In the genomic region with DNA sequence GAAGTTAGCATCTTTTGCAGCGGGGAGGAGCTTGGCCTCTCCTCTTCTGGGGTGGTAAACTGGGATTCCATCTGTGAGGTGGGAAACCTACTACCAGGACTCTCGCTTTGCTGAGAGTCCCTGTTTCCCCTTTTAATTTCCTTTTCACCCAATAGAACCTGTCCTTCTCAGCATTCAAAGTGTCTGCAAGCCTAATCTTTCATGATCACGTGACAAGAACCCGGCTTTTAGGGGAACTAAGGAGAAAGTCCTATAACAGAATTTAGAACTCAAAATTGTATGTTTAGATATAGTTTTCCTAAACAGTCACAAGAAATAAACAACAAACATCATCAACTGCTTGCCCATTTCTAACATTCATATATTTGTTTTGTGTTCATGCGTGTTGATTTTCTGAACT, we compare ENCODE assay signal across 29 cellular contexts.
"Had no signal": no experiment of that assay in that cellular context is flagged by ENCODE, and none has a peak within 500 bp of the region (broad histone marks: within the 10 kb centered on the region; RNA-seq: fewer than 3 reads in every experiment).

No MANE protein-coding gene starts in this region.

- H3K4me3 ChIP-seq: coronary artery, esophagus muscularis mucosa, gastrocnemius medialis, heart left ventricle had no signal

- H3K27me3 ChIP-seq: brain microvascular endothelial cell, esophagus muscularis mucosa, foreskin keratinocyte, gastrocnemius medialis, heart left ventricle had no signal

- ATAC-seq: activated T-cell treated with anti-CD3 and anti-CD28 coated beads, Interleukin-2, amount 50 U/mL, for 4 hours; activated T-helper 17 cell treated with anti-CD3 and anti-CD28 coated beads, Interleukin-2, amount 50 U/mL, for 72 hours; effector memory CD8-positive, alpha-beta T cell; foreskin keratinocyte; gastrocnemius medialis; heart left ventricle; T-helper 17 cell had no signal

- H3K9me3 ChIP-seq: esophagus muscularis mucosa, gastrocnemius medialis, heart left ventricle had no signal

- FAIRE-seq: astrocyte, bronchial epithelial cell had no signal

- H3K36me3 ChIP-seq: brain microvascular endothelial cell, esophagus muscularis mucosa, gastrocnemius medialis, heart left ventricle had no signal

- H3K4me1 ChIP-seq: esophagus muscularis mucosa, foreskin keratinocyte, gastrocnemius medialis had no signal

- H3K27ac ChIP-seq: brain microvascular endothelial cell, coronary artery, esophagus muscularis mucosa, foreskin keratinocyte, gastrocnemius medialis, heart left ventricle had no signal

- DNase-seq: activated CD4-positive, alpha-beta memory T cell treated with anti-CD3 and anti-CD28 coated beads, Interleukin-2, amount 10 ng/mL, durations not matched to agents 7 days and 5 days; activated CD4-positive, alpha-beta T cell treated with anti-CD3 and anti-CD28 coated beads for 1 hour; activated CD4-positive, alpha-beta T cell treated with anti-CD3 and anti-CD28 coated beads for 4 hours; activated CD4-positive, alpha-beta T cell treated with anti-CD3 and anti-CD28 coated beads, Interleukin-2, amount 10 ng/mL, durations not matched to agents 7 days and 5 days; activated CD4-positive, alpha-beta T cell treated with anti-CD3 and anti-CD28 coated beads, Interleukin-2, amount 50 U/mL, for 4 hours; activated CD8-positive, alpha-beta memory T cell treated with anti-CD3 and anti-CD28 coated beads, Interleukin-2, amount 50 U/mL, for 48 hours; activated effector memory CD4-positive, alpha-beta T cell treated with Interleukin-2 at 50 U/mL for 16 hours; activated gamma-delta T cell treated with Interleukin-2 at 50 U/mL for 16 hours; activated naive CD4-positive, alpha-beta T cell treated with anti-CD3 and anti-CD28 coated beads, Interleukin-2, amount 50 U/mL, for 16 hours; activated naive CD4-positive, alpha-beta T cell treated with Interleukin-2 at 50 U/mL for 16 hours; activated T-cell treated with anti-CD3 and anti-CD28 coated beads, Interleukin-2, amount 50 U/mL, for 4 hours; amniotic stem cell; anterior cingulate cortex; brain microvascular endothelial cell; dermis blood vessel endothelial cell; effector CD4-positive, alpha-beta T cell; effector memory CD8-positive, alpha-beta T cell; erythroblast; foreskin keratinocyte; gastrocnemius medialis; glutamatergic neuron; heart left ventricle; T-helper 17 cell; T1000 had no signal
